23 cellular contexts compared by ENCODE assay signal in genomic region chr10:4509405-4509804, GRCh38.
"Had no signal": no experiment of that assay in that cellular context is flagged by ENCODE, and none has a peak within 500 bp of the region (broad histone marks: within the 10 kb centered on the region; RNA-seq: fewer than 3 reads in every experiment).

No MANE protein-coding gene starts in this region.

- H3K27ac ChIP-seq: ascending aorta, brain microvascular endothelial cell, cardiac muscle cell, SJSA1 had no signal

- H3K36me3 ChIP-seq: ascending aorta, brain microvascular endothelial cell, cardiac muscle cell, SJSA1 had no signal

- DNase-seq: activated CD4-positive, alpha-beta T cell treated with anti-CD3 and anti-CD28 coated beads for 48 hours; activated CD4-positive, alpha-beta T cell treated with anti-CD3 and anti-CD28 coated beads, Interleukin-2, amount 50 U/mL, for 4 hours; activated CD4-positive, CD25-positive, alpha-beta regulatory T cell treated with anti-CD3 and anti-CD28 coated beads, Interleukin-2, amount 50 U/mL, for 72 hours; activated CD8-positive, alpha-beta memory T cell treated with anti-CD3 and anti-CD28 coated beads, Interleukin-2, amount 50 U/mL, for 48 hours; activated CD8-positive, alpha-beta T cell treated with anti-CD3 and anti-CD28 coated beads, Interleukin-2, amount 10 ng/mL, durations not matched to agents 7 days and 5 days; activated naive CD4-positive, alpha-beta T cell; activated T-cell treated with anti-CD3 and anti-CD28 coated beads, Interleukin-2, amount 50 U/mL, for 1 hour; brain microvascular endothelial cell; MM.1S; NCI-H1105 treated with DMSO at 0.1 percent for 48 hours; NCI-H1436 treated with DMSO at 0.1 percent for 48 hours; NCI-H187; NCI-H2081; NCI-H446; NCI-H524; SHP77; T-helper 17 cell; T-helper 9 cell had no signal

- H3K4me3 ChIP-seq: ascending aorta, cardiac muscle cell, SJSA1 had no signal

- H3K9me3 ChIP-seq: ascending aorta, SJSA1 had no signal

- H3K27me3 ChIP-seq: ascending aorta, brain microvascular endothelial cell, cardiac muscle cell, SJSA1 had no signal

- H3K4me1 ChIP-seq: SJSA1 had no signal

- ATAC-seq: activated CD8-positive, alpha-beta T cell treated with anti-CD3 and anti-CD28 coated beads, Interleukin-2, amount 10 ng/mL, durations not matched to agents 7 days and 5 days; SK-N-SH treated with all-trans-retinoic acid at 6 μM for 48 hours; T-helper 17 cell; WTC11 had no signal
